8 cellular contexts compared by ENCODE assay signal in the genomic region with DNA sequence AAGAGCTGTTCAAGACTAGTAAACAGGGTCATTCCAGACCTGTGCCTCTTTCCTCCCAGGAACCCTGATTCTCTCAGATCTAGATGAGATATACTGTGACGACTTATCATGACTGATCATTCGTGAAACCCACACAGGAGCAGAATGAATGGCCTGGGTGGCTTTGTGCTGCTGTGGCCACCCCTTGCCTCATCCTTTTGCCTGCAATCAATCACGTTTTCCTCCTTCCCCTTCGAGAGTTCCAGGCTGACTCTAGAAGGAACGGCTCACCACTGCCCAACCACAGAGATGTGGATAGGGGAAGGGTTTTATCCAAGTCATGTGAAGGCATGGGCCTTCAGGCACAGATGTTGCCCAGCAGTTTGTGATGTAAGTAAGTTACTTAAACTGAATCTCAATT. TPM values are rescaled to one million over a fixed set of nuclear protein-coding genes. Genes with fewer than 3 reads are reported as not detected.
DNase-seq lines count a peak whose midpoint lies in the region; ATAC-seq, FAIRE-seq and TF ChIP-seq lines count a peak whose summit lies in the region.

No MANE protein-coding gene starts in this region.

- no peak overlapping the region for H2AFZ ChIP-seq in HepG2 (ENCODE audit: low read length)

- H3K4me3 Mint-ChIP-seq in activated B cell treated with CpG ODN at 0.5 μM for 24 hours, result peak overlapping the region; percentile 33
- peak overlapping the region; percentile 98 for H3K4me3 Mint-ChIP-seq in stimulated activated naive CD8-positive, alpha-beta T cell treated with anti-CD3 and anti-CD28 coated beads, Interleukin-15, Interleukin-2, amounts not matched to agents 100 ng/mL and 50 ng/mL, for 24 hours

- TF ChIP-seq EP300 in HepG2 (IDR thresholded peaks at IDR 0.05; ENCODE audit: low read depth in 2 of 2, low read length in 2 of 2) (no peak), HepG2 (CRISPR knock-in tag; IDR thresholded peaks at IDR 0.05; ENCODE audit: borderline replicate concordance) (no peak)

- DNase-seq in GM12892 (ENCODE audit: insufficient read length) (no peak), activated B cell treated with CpG ODN at 0.5 μM for 24 hours (no peak), right cardiac atrium (no peak), HepG2 (ENCODE audit: low spot score) (no peak), NCI-H2029 (lab: John Stamatoyannopoulos, UW) (no peak), T1000 (lab: John Stamatoyannopoulos, UW) (no peak)

- H3K27ac ChIP-seq in right cardiac atrium (ENCODE audit: low read length) (peak overlapping the region; percentile 3), HepG2 (ENCODE audit: extremely low read length, insufficient read depth, low read length) (no peak overlapping the region)

- intact Hi-C loops in activated B cell treated with CpG ODN at 0.5 μM for 24 hours (cut with micrococcal nuclease), result no loop called here
- intact Hi-C loops in right cardiac atrium (cut with DNase I), result no loop called here
- intact Hi-C loops in HepG2 (cut with micrococcal nuclease; ENCODE audit: unreplicated experiment), result no loop called here

- no peaks in the 10 kb centered on the region for H3K9me3 ChIP-seq in right cardiac atrium (ENCODE audit: control insufficient read depth, low read length)
- H3K9me3 ChIP-seq in HepG2 (ENCODE audit: low read length), result no peaks in the 10 kb centered on the region

- BruUV-seq in HepG2 (replicated peaks; lab: Mats Ljungman, UMichigan), result no TSS peak

- H3K27me3 Mint-ChIP-seq in activated B cell treated with CpG ODN at 0.5 μM for 24 hours, result no peaks in the 10 kb centered on the region
- no peaks in the 10 kb centered on the region for H3K27me3 Mint-ChIP-seq in stimulated activated naive CD8-positive, alpha-beta T cell treated with anti-CD3 and anti-CD28 coated beads, Interleukin-15, Interleukin-2, amounts not matched to agents 100 ng/mL and 50 ng/mL, for 24 hours

- H3K9ac ChIP-seq in HepG2 (ENCODE audit: insufficient read depth, low read depth, low read length), result no peak overlapping the region

- peak; percentile 96 for FAIRE-seq in GM12892 (lab: Jason Lieb, UNC)
- no peak for FAIRE-seq in HepG2 (lab: Jason Lieb, UNC)

- no peak; the same call in 1 of the 2 replicates for TF ChIP-seq POLR2A in GM12892 (IDR thresholded peaks at IDR 0.05; ENCODE audit: low read depth, low read length)
- TF ChIP-seq POLR2A in HepG2 (IDR thresholded peaks at IDR 0.05; ENCODE audit: insufficient read depth in 1 of 2, low read depth in 2 of 2, low read length in 2 of 2), result no peak

- peaks cover 7 to 12% of the 10 kb centered on the region in 2 experiments for H3K36me3 ChIP-seq in HepG2 (replicated peaks in 1 of 2; ENCODE audit: control insufficient read depth in 1 of 2, insufficient read depth in 2 of 2, low read length in 2 of 2)

- peak; percentile 27 for ATAC-seq in HG02763 (IDR thresholded peaks at IDR 0.05; ENCODE audit: unreplicated experiment)
- ATAC-seq in activated B cell treated with CpG ODN at 0.5 μM for 24 hours (ENCODE audit: low read depth), result peak; percentile 22
- peak; percentile 7 for ATAC-seq in right cardiac atrium
- no peak for ATAC-seq in HepG2

- no peak overlapping the region for H3K4me2 ChIP-seq in HepG2 (ENCODE audit: low read depth, low read length)

- H3K27ac Mint-ChIP-seq in activated B cell treated with CpG ODN at 0.5 μM for 24 hours, result peak overlapping the region; percentile 87
- H3K27ac Mint-ChIP-seq in stimulated activated naive CD8-positive, alpha-beta T cell treated with anti-CD3 and anti-CD28 coated beads, Interleukin-15, Interleukin-2, amounts not matched to agents 100 ng/mL and 50 ng/mL, for 24 hours, result peak overlapping the region; percentile 97

- H3K36me3 Mint-ChIP-seq in activated B cell treated with CpG ODN at 0.5 μM for 24 hours (ENCODE audit: low read depth), result peaks cover 39% of the 10 kb centered on the region
- peaks cover 70% of the 10 kb centered on the region for H3K36me3 Mint-ChIP-seq in stimulated activated naive CD8-positive, alpha-beta T cell treated with anti-CD3 and anti-CD28 coated beads, Interleukin-15, Interleukin-2, amounts not matched to agents 100 ng/mL and 50 ng/mL, for 24 hours (ENCODE audit: low read depth)

- H3K4me3 ChIP-seq in right cardiac atrium (ENCODE audit: low read length), result no peak overlapping the region
- no peak overlapping the region for H3K4me3 ChIP-seq in HepG2 (replicated peaks in 1 of 3; ENCODE audit: insufficient read depth in 1 of 3, low read depth in 2 of 3, low read length in 3 of 3)

- H3K79me2 ChIP-seq in HepG2 (ENCODE audit: insufficient read depth, low read length), result peaks cover 36% of the 10 kb centered on the region

- TF ChIP-seq CTCF in activated B cell treated with CpG ODN at 0.5 μM for 24 hours (IDR thresholded peaks at IDR 0.05) (no peak), HepG2 (CRISPR knock-in tag; IDR thresholded peaks at IDR 0.05) (no peak)

- H3K9me3 Mint-ChIP-seq in activated B cell treated with CpG ODN at 0.5 μM for 24 hours, result no peaks in the 10 kb centered on the region
- H3K9me3 Mint-ChIP-seq in stimulated activated naive CD8-positive, alpha-beta T cell treated with anti-CD3 and anti-CD28 coated beads, Interleukin-15, Interleukin-2, amounts not matched to agents 100 ng/mL and 50 ng/mL, for 24 hours, result no peaks in the 10 kb centered on the region

- H3K27me3 ChIP-seq in right cardiac atrium (ENCODE audit: control insufficient read depth, insufficient read depth) (no peaks in the 10 kb centered on the region), HepG2 (ENCODE audit: control insufficient read depth in 1 of 2, insufficient read depth in 2 of 2, low read length in 2 of 2) (no peaks in the 10 kb centered on the region)

- POLR2A ChIA-PET in activated B cell treated with CpG ODN at 0.5 μM for 24 hours (lab: Charles Lee), result interaction anchor here (0.6 to 9.1 kb wide), 4 partner anchors 10 to 27 kb away, joined by 3 to 92 read pairs (median 18); no protein-coding TSS in a partner anchor
- POLR2A ChIA-PET in HepG2 (lab: Yijun Ruan, JAX), result no interaction called here

- peaks cover 29% of the 10 kb centered on the region for H3K4me1 ChIP-seq in right cardiac atrium (ENCODE audit: control insufficient read depth, insufficient read depth, low read length)
- H3K4me1 ChIP-seq in HepG2 (ENCODE audit: insufficient read depth, low read length), result peaks cover 50% of the 10 kb centered on the region

- TF ChIP-seq RAD21 in HepG2 (CRISPR knock-in tag; IDR thresholded peaks at IDR 0.05), result no peak

- in situ Hi-C loops in HepG2 (cut with HindIII; ENCODE audit: extremely low pct_ligation_motif_present, low pct_unique_long_range_greater_than_20kb), result no loop called here

- H4K20me1 ChIP-seq in HepG2 (ENCODE audit: insufficient read depth, low read length), result no peaks in the 10 kb centered on the region; the same call in 1 of the 2 replicates

- 36% methylated on average over 5 of the region's 5 CpGs for WGBS in right cardiac atrium
- 91% methylated on average over 5 of the region's 5 CpGs for WGBS in HepG2 (ENCODE audit: low lambda C conversion rate)

- H3K4me1 Mint-ChIP-seq in activated B cell treated with CpG ODN at 0.5 μM for 24 hours, result peaks cover 96% of the 10 kb centered on the region
- peaks cover 90% of the 10 kb centered on the region for H3K4me1 Mint-ChIP-seq in stimulated activated naive CD8-positive, alpha-beta T cell treated with anti-CD3 and anti-CD28 coated beads, Interleukin-15, Interleukin-2, amounts not matched to agents 100 ng/mL and 50 ng/mL, for 24 hours (ENCODE audit: low read depth)

- CTCF ChIA-PET in activated B cell treated with CpG ODN at 0.5 μM for 24 hours (lab: Charles Lee), result interaction anchor here (2.0 to 13.6 kb wide), 2 partner anchors 10 to 26 kb away, joined by 12 to 128 read pairs; no protein-coding TSS in a partner anchor
- CTCF ChIA-PET in HepG2 (lab: Yijun Ruan, JAX; ENCODE audit: low intra/inter-chr PET ratio, low total read pairs), result no interaction called here

TF ChIP-seq in HepG2, 621 proteins besides CTCF, POLR2A, EP300 and RAD21 (continues in another document):
- TF ChIP-seq, protein P1, sequence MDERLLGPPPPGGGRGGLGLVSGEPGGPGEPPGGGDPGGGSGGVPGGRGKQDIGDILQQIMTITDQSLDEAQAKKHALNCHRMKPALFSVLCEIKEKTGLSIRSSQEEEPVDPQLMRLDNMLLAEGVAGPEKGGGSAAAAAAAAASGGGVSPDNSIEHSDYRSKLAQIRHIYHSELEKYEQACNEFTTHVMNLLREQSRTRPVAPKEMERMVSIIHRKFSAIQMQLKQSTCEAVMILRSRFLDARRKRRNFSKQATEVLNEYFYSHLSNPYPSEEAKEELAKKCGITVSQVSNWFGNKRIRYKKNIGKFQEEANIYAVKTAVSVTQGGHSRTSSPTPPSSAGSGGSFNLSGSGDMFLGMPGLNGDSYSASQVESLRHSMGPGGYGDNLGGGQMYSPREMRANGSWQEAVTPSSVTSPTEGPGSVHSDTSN (CRISPR knock-in tag; IDR thresholded peaks at IDR 0.05), result no peak
- TF ChIP-seq PTBP1 (IDR thresholded peaks at IDR 0.05; ENCODE audit: low read depth, low read length, poor library complexity, severe bottlenecking) (no peak), MTA1 (CRISPR knock-in tag; IDR thresholded peaks at IDR 0.05; ENCODE audit: borderline replicate concordance) (no peak)

RNA-seq across cellular contexts. Expression of a gene that starts 5.8 kb away (rescaled TPM):
- polyA plus RNA-seq in GM12892 (2012; ENCODE audit: missing spikeins), result 349 TPM
- total RNA-seq in activated B cell treated with CpG ODN at 0.5 μM for 24 hours (367 and 379 TPM in 2 replicates), right cardiac atrium (100 to 1,000 TPM; 220 to 238 (median 232) TPM), HepG2 (2016; rRNA removed; fragmentation: Illumina TruSeq; extraction: Trizol) (125 and 154 TPM in 2 replicates)
- polyA plus RNA-seq in right cardiac atrium (203 TPM), HepG2 (2011; rRNA removed) (103 and 120 TPM in 2 replicates)
- 13.0 and 15.5 TPM in 2 replicates for total RNA-seq in HepG2 (2016; cell fraction: cytosol; rRNA removed; fragmentation: Illumina TruSeq; extraction: Trizol; ENCODE audit: low read depth)
- total RNA-seq in HepG2 (2016; cell fraction: insoluble cytoplasmic fraction; rRNA removed; fragmentation: Illumina TruSeq; extraction: Trizol), result 125 and 156 TPM in 2 replicates
- 28.1 and 29.3 TPM in 2 replicates for total RNA-seq in HepG2 (2016; cell fraction: membrane; rRNA removed; fragmentation: Illumina TruSeq; extraction: Trizol)
- total RNA-seq in HepG2 (2016; cell fraction: nucleus; rRNA removed; fragmentation: Illumina TruSeq; extraction: Trizol), result 84.2 and 86.1 TPM in 2 replicates
- 124 and 134 TPM in 2 replicates for polyA plus RNA-seq in HepG2 (2011; cell fraction: cytosol; rRNA removed)
- 132 and 143 TPM in 2 replicates for polyA plus RNA-seq in HepG2 (2011; cell fraction: nucleus; rRNA removed)
- 69.6 and 82.1 TPM in 2 replicates for polyA plus RNA-seq in HepG2 (2012)
- polyA plus RNA-seq in HepG2 (2016; cell fraction: cytosol; fragmentation: Illumina TruSeq; extraction: Trizol; ENCODE audit: low read depth), result 9.6 and 11.8 TPM in 2 replicates
- polyA plus RNA-seq in HepG2 (2016; cell fraction: insoluble cytoplasmic fraction; fragmentation: Illumina TruSeq; extraction: Trizol; ENCODE audit: low read depth), result 126 and 134 TPM in 2 replicates
- polyA plus RNA-seq in HepG2 (2016; cell fraction: membrane; fragmentation: Illumina TruSeq; extraction: Trizol; ENCODE audit: low read depth), result 18.1 and 19.2 TPM in 2 replicates
- polyA plus RNA-seq in HepG2 (2016; cell fraction: nucleus; fragmentation: Illumina TruSeq; extraction: Trizol; ENCODE audit: insufficient read depth, low read depth), result 81.8 and 98.3 TPM in 2 replicates
- 67.1 and 157 TPM in 2 replicates for polyA minus RNA-seq in HepG2 (2011; rRNA and poly(A)+ RNA removed; ENCODE audit: low replicate concordance)
- 96.9 and 110 TPM in 2 replicates for polyA minus RNA-seq in HepG2 (2011; cell fraction: cytosol; rRNA and poly(A)+ RNA removed)
- 81.6 and 116 TPM in 2 replicates for polyA minus RNA-seq in HepG2 (2011; cell fraction: nucleus; rRNA and poly(A)+ RNA removed)
